ENCODE assay signal across 1 cellular context in the genomic region with DNA sequence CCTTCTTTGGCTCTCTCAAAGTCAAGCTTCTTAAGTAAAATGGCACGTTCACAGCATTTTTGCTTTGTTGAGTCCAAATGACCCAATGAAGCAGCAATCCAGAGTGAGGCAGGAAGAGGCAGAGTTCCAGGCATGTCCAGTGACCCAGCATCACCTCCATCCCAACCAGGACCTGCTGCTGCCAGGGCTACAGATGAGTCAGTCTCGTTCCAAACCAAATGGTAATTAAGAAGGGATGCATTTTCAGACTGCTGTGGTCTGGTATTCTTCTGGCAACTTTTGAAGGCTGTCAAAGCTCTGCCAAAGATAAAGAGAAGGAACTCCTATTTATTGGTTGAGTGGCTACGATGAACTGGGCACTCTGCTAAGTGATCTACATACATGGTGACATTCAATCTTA.
A peak's percentile ranks its signal among the peaks of the same experiment; 100 is the strongest.
TF ChIP-seq lines count a peak whose summit lies in the region.

No MANE protein-coding gene starts in this region.

TF ChIP-seq in SK-N-SH, 30 proteins besides CTCF, POLR2A, EP300 and RAD21 (continued from another document):
- TF ChIP-seq, protein P1, sequence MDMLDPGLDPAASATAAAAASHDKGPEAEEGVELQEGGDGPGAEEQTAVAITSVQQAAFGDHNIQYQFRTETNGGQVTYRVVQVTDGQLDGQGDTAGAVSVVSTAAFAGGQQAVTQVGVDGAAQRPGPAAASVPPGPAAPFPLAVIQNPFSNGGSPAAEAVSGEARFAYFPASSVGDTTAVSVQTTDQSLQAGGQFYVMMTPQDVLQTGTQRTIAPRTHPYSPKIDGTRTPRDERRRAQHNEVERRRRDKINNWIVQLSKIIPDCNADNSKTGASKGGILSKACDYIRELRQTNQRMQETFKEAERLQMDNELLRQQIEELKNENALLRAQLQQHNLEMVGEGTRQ (IDR thresholded peaks at IDR 0.05; ENCODE audit: borderline replicate concordance, low read depth, low read length): no peak
- TF ChIP-seq JUND (IDR thresholded peaks at IDR 0.05) (peak; percentile 32; the same call in 1 of the 2 replicates), RXRA (IDR thresholded peaks at IDR 0.05; ENCODE audit: borderline replicate concordance, low read depth) (peak; percentile 55; the same call in 1 of the 2 replicates), GABPA (IDR thresholded peaks at IDR 0.05; ENCODE audit: low read depth) (no peak), TAF1 (IDR thresholded peaks at IDR 0.05; ENCODE audit: borderline replicate concordance, low read depth, low read length) (no peak)
- TF ChIP-seq, protein P2, sequence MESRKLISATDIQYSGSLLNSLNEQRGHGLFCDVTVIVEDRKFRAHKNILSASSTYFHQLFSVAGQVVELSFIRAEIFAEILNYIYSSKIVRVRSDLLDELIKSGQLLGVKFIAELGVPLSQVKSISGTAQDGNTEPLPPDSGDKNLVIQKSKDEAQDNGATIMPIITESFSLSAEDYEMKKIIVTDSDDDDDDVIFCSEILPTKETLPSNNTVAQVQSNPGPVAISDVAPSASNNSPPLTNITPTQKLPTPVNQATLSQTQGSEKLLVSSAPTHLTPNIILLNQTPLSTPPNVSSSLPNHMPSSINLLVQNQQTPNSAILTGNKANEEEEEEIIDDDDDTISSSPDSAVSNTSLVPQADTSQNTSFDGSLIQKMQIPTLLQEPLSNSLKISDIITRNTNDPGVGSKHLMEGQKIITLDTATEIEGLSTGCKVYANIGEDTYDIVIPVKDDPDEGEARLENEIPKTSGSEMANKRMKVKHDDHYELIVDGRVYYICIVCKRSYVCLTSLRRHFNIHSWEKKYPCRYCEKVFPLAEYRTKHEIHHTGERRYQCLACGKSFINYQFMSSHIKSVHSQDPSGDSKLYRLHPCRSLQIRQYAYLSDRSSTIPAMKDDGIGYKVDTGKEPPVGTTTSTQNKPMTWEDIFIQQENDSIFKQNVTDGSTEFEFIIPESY (IDR thresholded peaks at IDR 0.05; ENCODE audit: borderline replicate concordance, low read depth): no peak
- TF ChIP-seq, protein P3, sequence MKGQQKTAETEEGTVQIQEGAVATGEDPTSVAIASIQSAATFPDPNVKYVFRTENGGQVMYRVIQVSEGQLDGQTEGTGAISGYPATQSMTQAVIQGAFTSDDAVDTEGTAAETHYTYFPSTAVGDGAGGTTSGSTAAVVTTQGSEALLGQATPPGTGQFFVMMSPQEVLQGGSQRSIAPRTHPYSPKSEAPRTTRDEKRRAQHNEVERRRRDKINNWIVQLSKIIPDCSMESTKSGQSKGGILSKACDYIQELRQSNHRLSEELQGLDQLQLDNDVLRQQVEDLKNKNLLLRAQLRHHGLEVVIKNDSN (IDR thresholded peaks at IDR 0.05; ENCODE audit: borderline replicate concordance, low read depth): no peak
- TF ChIP-seq, protein P4, sequence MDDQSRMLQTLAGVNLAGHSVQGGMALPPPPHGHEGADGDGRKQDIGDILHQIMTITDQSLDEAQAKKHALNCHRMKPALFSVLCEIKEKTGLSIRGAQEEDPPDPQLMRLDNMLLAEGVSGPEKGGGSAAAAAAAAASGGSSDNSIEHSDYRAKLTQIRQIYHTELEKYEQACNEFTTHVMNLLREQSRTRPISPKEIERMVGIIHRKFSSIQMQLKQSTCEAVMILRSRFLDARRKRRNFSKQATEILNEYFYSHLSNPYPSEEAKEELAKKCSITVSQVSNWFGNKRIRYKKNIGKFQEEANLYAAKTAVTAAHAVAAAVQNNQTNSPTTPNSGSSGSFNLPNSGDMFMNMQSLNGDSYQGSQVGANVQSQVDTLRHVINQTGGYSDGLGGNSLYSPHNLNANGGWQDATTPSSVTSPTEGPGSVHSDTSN (IDR thresholded peaks at IDR 0.05): peak; percentile 68
TF ChIP-seq in SK-N-SH: peak in this region for 7.
